In genomic region chr3:26369133-26369532, GRCh38 we compare ENCODE assay signal across 1 cellular context.
TF ChIP-seq lines count a peak whose summit lies in the region.

No MANE protein-coding gene starts in this region.

TF ChIP-seq in H1, 55 proteins besides CTCF, POLR2A, EP300 and RAD21 (continued from another document):
- TF ChIP-seq EGR1 (IDR thresholded peaks at IDR 0.05; ENCODE audit: borderline replicate concordance, low read depth, low read length) (no peak), SIN3A (conservative IDR thresholded peaks at IDR 0.05 in 1 of 2, IDR thresholded peaks at IDR 0.05 in 1 of 2; ENCODE audit: low read depth in 1 of 2, low read length in 2 of 2) (no peak), GABPA (IDR thresholded peaks at IDR 0.05; ENCODE audit: borderline replicate concordance, insufficient read depth, low read length) (no peak), GTF2F1 (IDR thresholded peaks at IDR 0.05; ENCODE audit: borderline replicate concordance, low read depth, low read length) (no peak), RBBP5 (IDR thresholded peaks at IDR 0.05; ENCODE audit: borderline replicate concordance, low read depth, low read length) (no peak), CEBPB (IDR thresholded peaks at IDR 0.05; ENCODE audit: low read depth, low read length) (no peak)
